ENCODE assay signal across 8 cellular contexts in the genomic region with DNA sequence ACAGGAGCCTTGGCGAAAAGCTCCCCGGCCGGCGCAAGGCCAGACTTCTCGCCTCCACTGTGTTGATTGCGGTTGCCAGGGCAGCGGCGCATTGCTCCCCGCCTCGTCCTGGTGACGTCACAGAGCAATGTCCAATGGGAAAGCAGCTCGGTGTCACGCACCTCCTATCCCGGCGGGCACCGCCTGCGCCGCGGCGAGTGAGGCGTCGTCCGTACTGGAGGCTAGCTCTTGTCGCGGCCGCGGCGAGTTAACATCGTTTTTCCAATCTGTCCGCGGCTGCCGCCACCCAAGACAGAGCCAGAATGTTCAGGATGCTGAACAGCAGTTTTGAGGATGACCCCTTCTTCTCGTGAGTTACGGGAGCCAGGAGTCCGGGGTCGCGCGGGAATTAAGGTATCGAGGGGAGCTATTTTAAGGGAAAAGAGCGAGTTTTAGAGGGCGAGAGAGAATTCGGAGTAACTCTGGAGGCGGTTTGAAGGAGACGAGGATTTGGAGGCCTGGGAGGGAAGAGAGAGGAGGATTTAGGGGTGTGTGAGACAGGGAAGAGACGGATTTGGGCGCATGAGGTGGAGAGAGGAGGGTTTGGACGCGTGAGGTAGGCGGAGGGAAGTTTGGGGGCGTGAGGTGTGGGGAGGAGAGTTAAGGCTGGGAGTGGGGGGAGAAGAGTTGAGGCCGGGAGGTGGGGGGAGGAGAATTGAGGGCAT. TPM values are rescaled to one million over a fixed set of nuclear protein-coding genes. Genes with fewer than 3 reads are reported as not detected.
DNase-seq lines count a peak whose midpoint lies in the region; ATAC-seq, FAIRE-seq and TF ChIP-seq lines count a peak whose summit lies in the region.

A gene with protein sequence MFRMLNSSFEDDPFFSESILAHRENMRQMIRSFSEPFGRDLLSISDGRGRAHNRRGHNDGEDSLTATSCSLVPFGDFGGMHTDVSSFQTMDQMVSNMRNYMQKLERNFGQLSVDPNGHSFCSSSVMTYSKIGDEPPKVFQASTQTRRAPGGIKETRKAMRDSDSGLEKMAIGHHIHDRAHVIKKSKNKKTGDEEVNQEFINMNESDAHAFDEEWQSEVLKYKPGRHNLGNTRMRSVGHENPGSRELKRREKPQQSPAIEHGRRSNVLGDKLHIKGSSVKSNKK (plus strand): TSS at position 196 of the 704 bp plus-strand sequence. CDS start 107 bp downstream, at position 303.

- H3K27me3 ChIP-seq in body of pancreas = no peaks in the 10 kb centered on the region

- no peaks in the 10 kb centered on the region for H3K36me3 ChIP-seq in body of pancreas (replicated peaks in 1 of 2; ENCODE audit: insufficient read depth in 1 of 2, low read depth in 2 of 2)

- peak; percentile 49 to 83 (median 77) for TF ChIP-seq POLR2A in body of pancreas (IDR thresholded peaks at IDR 0.05)

- DNase-seq in GM12864 (ENCODE audit: low read depth) (peak; percentile 71), NCI-H1694 (lab: John Stamatoyannopoulos, UW) (peak; percentile 85), body of pancreas (peak; percentile 95 to 97 (median 96)), hippocampal formation (lab: John Stamatoyannopoulos, UW) (peak; percentile 90 to 92), pulmonary artery endothelial cell (ENCODE audit: low read depth, low spot score) (peak; percentile 85), ureter (ENCODE audit: low spot score) (peak; percentile 96)

- no peaks in the 10 kb centered on the region for H3K9me3 ChIP-seq in body of pancreas

- peak within 1 kb of the TSS; percentile 36 for H3K4me3 ChIP-seq in GM12864 (ENCODE audit: low read depth, low read length)
- H3K4me3 ChIP-seq in body of pancreas = peak within 1 kb of the TSS; percentile 1 to 16

- ATAC-seq in HG02763 (IDR thresholded peaks at IDR 0.05; ENCODE audit: unreplicated experiment) (peak; percentile 98), body of pancreas (peak; percentile 100)

- H3K4me1 ChIP-seq in body of pancreas = peaks cover 7% of the 10 kb centered on the region

- TF ChIP-seq CTCF in GM12864 (IDR thresholded peaks at IDR 0.05; ENCODE audit: low read depth, low read length, missing control alignments) = no peak
- TF ChIP-seq CTCF in body of pancreas (IDR thresholded peaks at IDR 0.05) = peak in 1 of 7 experiments; percentile 33

- peak within 1 kb of the TSS in 3 of 4 donors; percentile 35 to 63 (median 41) for H3K27ac ChIP-seq in body of pancreas

- FAIRE-seq in TTC549 (lab: Jason Lieb, UNC) = peak; percentile 86

- 0 to 4% methylated on average over 24 to 51 of the region's 51 CpGs for WGBS in body of pancreas, 2 donors

- intact Hi-C loops in body of pancreas (cut with DNase I) = no loop called here

RNA-seq across cellular contexts. Expression of the gene that starts here (rescaled TPM):
- 1 to 10 TPM; 4.3 to 8.3 TPM for total RNA-seq in body of pancreas
- 4.3 and 6.3 TPM in 2 replicates for total RNA-seq in pulmonary artery endothelial cell
- 11.1 TPM for total RNA-seq in ureter

Comparison
In these comparisons a context has a peak if more than half of its experiments do, and no peak if none do; other contexts are left out.
1. Peak in every context shown above with its lines: DNase-seq, ATAC-seq, H3K4me3 ChIP-seq and H3K27ac ChIP-seq.